Comparison of ENCODE assay signal across 1 cellular context in the genomic region with DNA sequence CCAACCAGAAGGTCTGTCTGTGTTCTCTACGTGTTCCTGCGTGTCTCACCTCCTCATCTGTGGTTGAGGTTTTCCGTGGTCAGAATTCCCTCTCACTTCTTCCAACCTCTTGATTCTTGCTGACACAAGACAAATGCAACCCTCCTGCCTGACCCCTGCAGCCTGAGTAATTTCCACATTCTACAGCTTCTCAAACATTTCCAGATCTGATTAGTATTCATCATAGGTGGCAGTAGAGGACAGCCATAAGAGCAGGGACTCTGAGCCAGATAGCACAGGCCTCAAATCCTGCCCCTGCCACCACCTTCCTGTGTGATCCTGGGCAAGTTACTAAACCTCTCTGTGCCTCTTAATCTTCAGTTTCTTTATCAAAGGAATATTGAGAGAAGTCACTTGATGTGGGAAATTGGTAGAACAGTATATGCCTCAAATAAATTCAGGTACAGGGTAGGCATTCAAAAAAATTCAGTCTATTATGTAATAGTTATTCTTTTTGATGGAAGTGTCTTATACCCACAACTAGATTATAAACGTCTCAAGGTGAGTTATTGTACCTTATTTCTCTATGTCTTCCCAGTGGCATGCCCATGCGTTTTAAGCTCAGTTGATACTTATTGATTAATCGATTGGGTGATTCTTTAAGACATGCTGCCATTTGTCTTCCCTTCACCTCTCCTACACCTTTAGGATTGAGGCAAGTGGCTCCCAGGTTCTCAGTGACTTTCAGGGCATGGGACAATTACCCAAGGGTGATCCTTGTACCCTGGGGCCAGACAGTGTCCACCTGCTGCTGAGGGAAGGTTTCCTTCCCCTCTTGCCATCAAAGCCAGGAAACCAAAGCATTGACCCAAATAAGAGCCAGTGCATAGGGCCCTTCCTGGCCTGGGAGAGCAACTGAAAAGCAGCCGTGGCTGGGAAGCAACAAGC.
TF ChIP-seq lines count a peak whose summit lies in the region.

No MANE protein-coding gene starts in this region.

TF ChIP-seq in IMR-90, 13 proteins besides CTCF, POLR2A, EP300 and RAD21 (continued from another document):
- TF ChIP-seq, protein P1, sequence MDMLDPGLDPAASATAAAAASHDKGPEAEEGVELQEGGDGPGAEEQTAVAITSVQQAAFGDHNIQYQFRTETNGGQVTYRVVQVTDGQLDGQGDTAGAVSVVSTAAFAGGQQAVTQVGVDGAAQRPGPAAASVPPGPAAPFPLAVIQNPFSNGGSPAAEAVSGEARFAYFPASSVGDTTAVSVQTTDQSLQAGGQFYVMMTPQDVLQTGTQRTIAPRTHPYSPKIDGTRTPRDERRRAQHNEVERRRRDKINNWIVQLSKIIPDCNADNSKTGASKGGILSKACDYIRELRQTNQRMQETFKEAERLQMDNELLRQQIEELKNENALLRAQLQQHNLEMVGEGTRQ (IDR thresholded peaks at IDR 0.05; ENCODE audit: low read depth, low read length): no peak
- no peak for TF ChIP-seq ELK1 (IDR thresholded peaks at IDR 0.05; ENCODE audit: borderline replicate concordance, low read depth, low read length)
- TF ChIP-seq SMC3 (IDR thresholded peaks at IDR 0.05; ENCODE audit: low read depth, low read length): no peak
- TF ChIP-seq CHD1 (IDR thresholded peaks at IDR 0.05; ENCODE audit: low read depth, low read length): no peak
